In the genomic region with DNA sequence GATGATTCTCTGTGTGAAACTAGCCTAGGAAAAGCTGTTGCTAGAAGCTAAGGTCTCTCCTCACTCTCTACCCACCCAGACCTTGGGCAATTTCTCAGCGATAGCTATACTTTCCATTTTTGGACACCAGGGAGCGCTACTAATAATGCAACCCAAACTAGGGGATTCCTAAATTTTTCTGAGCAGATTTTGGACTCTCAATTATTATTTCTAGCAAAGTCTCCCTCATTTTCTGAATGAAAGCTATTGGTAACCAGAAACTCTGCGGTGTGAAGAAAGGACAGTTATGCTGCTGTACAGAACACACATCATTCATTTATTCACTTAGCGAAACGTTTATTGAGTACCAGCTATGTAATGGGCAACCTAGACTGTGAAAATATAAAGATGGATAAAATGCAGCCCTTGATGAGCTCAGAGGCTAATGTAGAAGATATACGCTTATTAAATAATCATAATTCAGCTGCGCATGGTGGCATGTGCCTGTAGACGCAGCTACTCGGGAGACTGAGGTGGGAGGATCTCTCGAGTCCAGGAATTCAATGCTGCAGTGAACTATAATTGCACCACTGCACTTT, we compare ENCODE assay signal across 8 cellular contexts. TPM values are rescaled to one million over a fixed set of nuclear protein-coding genes. Genes with fewer than 3 reads are reported as not detected.
DNase-seq lines count a peak whose midpoint lies in the region; ATAC-seq and TF ChIP-seq lines count a peak whose summit lies in the region.

No MANE protein-coding gene starts in this region.

- peak; percentile 71 for TF ChIP-seq RAD21 in IMR-90 (IDR thresholded peaks at IDR 0.05; ENCODE audit: low read length)

- no peaks in the 10 kb centered on the region; the same call in 1 of the 2 replicates for H3K27me3 ChIP-seq in IMR-90 (ENCODE audit: control insufficient read depth, insufficient read depth, low read length)
- no peaks in the 10 kb centered on the region for H3K27me3 ChIP-seq in SJCRH30
- no peaks in the 10 kb centered on the region for H3K27me3 ChIP-seq in lung (ENCODE audit: control insufficient read depth, insufficient read depth)

- in situ Hi-C loops in IMR-90 (cut with MboI; ENCODE audit: low sequenced_read_pairs), result loop anchor here (5.0 kb wide), 1 partner anchor 223 kb away; no protein-coding TSS in a partner anchor

- no peak overlapping the region for H3K56ac ChIP-seq in IMR-90 (ENCODE audit: extremely low read depth, insufficient read depth, low read length)

- peaks cover 7% of the 10 kb centered on the region for H3K9me1 ChIP-seq in IMR-90 (ENCODE audit: insufficient read depth, low read length)

- H2BK20ac ChIP-seq in IMR-90 (ENCODE audit: low read depth, low read length), result no peak overlapping the region

- 0% methylated on average over 1 of the region's 10 CpGs; no CpG with 5 or more reads in 1 of the 2 experiments for WGBS in IMR-90 (ENCODE audit: extremely low coverage in 2 of 2, insufficient read length in 1 of 2), 2 experiments
- WGBS in lung, 2 donors, result 64 to 68% methylated on average over 10 of the region's 10 CpGs

- no peak overlapping the region for H3K4me2 ChIP-seq in IMR-90 (ENCODE audit: low read depth, low read length)

- no peak overlapping the region for H2AK9ac ChIP-seq in IMR-90 (replicated peaks; ENCODE audit: low read depth, low read length, poor library complexity)

- no peak overlapping the region for H4K91ac ChIP-seq in IMR-90 (ENCODE audit: insufficient read depth, low read depth, low read length)

- H3K4ac ChIP-seq in IMR-90 (ENCODE audit: low read depth, low read length), result no peak overlapping the region

- H3K79me1 ChIP-seq in IMR-90 (ENCODE audit: low read depth in 1 of 2, low read length in 2 of 2), result peaks cover 0 to 4% of the 10 kb centered on the region in 2 experiments; a peak in 1 of 4 replicates

- no peak overlapping the region for H3K9ac ChIP-seq in IMR-90 (ENCODE audit: low read depth, low read length)

- no peak overlapping the region for H4K8ac ChIP-seq in IMR-90 (ENCODE audit: low read depth in 2 of 2, low read length in 2 of 2)

- DNase-seq in NCI-H2196 (lab: John Stamatoyannopoulos, UW; ENCODE audit: unreplicated experiment) (peak; percentile 54), NCI-H2196 treated with DMSO at 0.1 percent for 48 hours (lab: John Stamatoyannopoulos, UW; ENCODE audit: unreplicated experiment) (no peak), IMR-90 (peak; percentile 41), SJCRH30 (peak; percentile 20 to 68), cerebellum (ENCODE audit: low spot score) (peak; percentile 53), lung (ENCODE audit: low spot score) (no peak)
- DNase-seq in activated effector memory CD4-positive, alpha-beta T cell treated with Interleukin-2 at 50 U/mL for 16 hours, result no peak

- no peak overlapping the region for H2BK5ac ChIP-seq in IMR-90 (ENCODE audit: low read depth, low read length, poor library complexity, severe bottlenecking)

- no peak for TF ChIP-seq POLR2A in IMR-90 (IDR thresholded peaks at IDR 0.05; ENCODE audit: low read depth, low read length)

- H3K36me3 ChIP-seq in IMR-90 (ENCODE audit: control insufficient read depth, insufficient read depth, low read length), result no peaks in the 10 kb centered on the region
- H3K36me3 ChIP-seq in SJCRH30, result no peaks in the 10 kb centered on the region
- no peaks in the 10 kb centered on the region for H3K36me3 ChIP-seq in lung (ENCODE audit: control insufficient read depth in 2 of 2, insufficient read depth in 2 of 2, low read length in 2 of 2)

- H2AK5ac ChIP-seq in IMR-90 (ENCODE audit: low read depth, low read length), result no peak overlapping the region

- no peak overlapping the region for H2AFZ ChIP-seq in IMR-90 (replicated peaks; ENCODE audit: low read length, poor library complexity)

- no TSS peak for BruUV-seq in IMR-90 (replicated peaks; lab: Mats Ljungman, UMichigan)

- H3K23ac ChIP-seq in IMR-90 (ENCODE audit: low read depth, low read length), result no peak overlapping the region

- H3K18ac ChIP-seq in IMR-90 (ENCODE audit: low read depth, low read length), result no peak overlapping the region

- intact Hi-C loops in IMR-90 (cut with micrococcal nuclease), result loop anchor here (1.0 kb wide), 1 partner anchor 223 kb away; no protein-coding TSS in a partner anchor

- H2BK120ac ChIP-seq in IMR-90 (ENCODE audit: low read depth, low read length), result no peak overlapping the region

- no peak overlapping the region for H4K5ac ChIP-seq in IMR-90 (ENCODE audit: low read depth, low read length)

- H3K27ac ChIP-seq in IMR-90 (ENCODE audit: insufficient read depth, low read length) (no peak overlapping the region), SJCRH30 (no peak overlapping the region), lung (ENCODE audit: low read depth in 1 of 2, low read length in 1 of 2) (no peak overlapping the region)

- H3K9me3 ChIP-seq in IMR-90 (ENCODE audit: control insufficient read depth, insufficient read depth, low read length), result no peaks in the 10 kb centered on the region
- no peaks in the 10 kb centered on the region for H3K9me3 ChIP-seq in SJCRH30 (replicated peaks)
- no peaks in the 10 kb centered on the region for H3K9me3 ChIP-seq in lung (ENCODE audit: control insufficient read depth in 2 of 2, insufficient read depth in 1 of 2, low read length in 1 of 2)

- POLR2A ChIA-PET in IMR-90 (lab: Charles Lee; ENCODE audit: unreplicated experiment), result no interaction called here

- H2BK15ac ChIP-seq in IMR-90 (ENCODE audit: low read depth, low read length), result no peak overlapping the region

- no peaks in the 10 kb centered on the region for H4K20me1 ChIP-seq in IMR-90 (ENCODE audit: insufficient read depth, low read length)

- H3K4me1 ChIP-seq in IMR-90 (ENCODE audit: control insufficient read depth, insufficient read depth, low read length) (peaks cover 2% of the 10 kb centered on the region; the same call in 1 of the 2 replicates), SJCRH30 (peaks cover 7% of the 10 kb centered on the region), lung (ENCODE audit: control insufficient read depth in 2 of 2, insufficient read depth in 2 of 2, low read length in 2 of 2) (peaks cover 0 to 2% of the 10 kb centered on the region in 2 donors)

- ATAC-seq in IMR-90 (ENCODE audit: low read depth), result peak; percentile 90
- peak; percentile 61 for ATAC-seq in lung (ENCODE audit: insufficient read depth, low FRiP score)
- ATAC-seq in GM19328 (IDR thresholded peaks at IDR 0.05; ENCODE audit: unreplicated experiment), result no peak

- TF ChIP-seq CTCF in IMR-90 (conservative IDR thresholded peaks at IDR 0.05; ENCODE audit: low read depth, low read length) (peak; percentile 75), lung (IDR thresholded peaks at IDR 0.05; ENCODE audit: control extremely low read depth, extremely low read depth) (peak; percentile 55)

- CTCF ChIA-PET in IMR-90 (lab: Yijun Ruan, JAX), result interaction anchor here (0.6 to 9.2 kb wide), 15 partner anchors 9 to 247 kb away, joined by 3 to 186 read pairs (median 4); no protein-coding TSS in a partner anchor

- dilution Hi-C loops in IMR-90 (cut with HindIII; ENCODE audit: low sequenced_read_pairs, unreplicated experiment), result no loop called here

- H3K4me3 ChIP-seq in IMR-90 (ENCODE audit: insufficient read depth, low read depth, low read length) (no peak overlapping the region), SJCRH30 (no peak overlapping the region), lung (no peak overlapping the region)

- no peak overlapping the region for H3K14ac ChIP-seq in IMR-90 (replicated peaks; ENCODE audit: low read depth, low read length)

TF ChIP-seq in IMR-90, 13 proteins besides CTCF, POLR2A, EP300 and RAD21:
- TF ChIP-seq, protein P1, sequence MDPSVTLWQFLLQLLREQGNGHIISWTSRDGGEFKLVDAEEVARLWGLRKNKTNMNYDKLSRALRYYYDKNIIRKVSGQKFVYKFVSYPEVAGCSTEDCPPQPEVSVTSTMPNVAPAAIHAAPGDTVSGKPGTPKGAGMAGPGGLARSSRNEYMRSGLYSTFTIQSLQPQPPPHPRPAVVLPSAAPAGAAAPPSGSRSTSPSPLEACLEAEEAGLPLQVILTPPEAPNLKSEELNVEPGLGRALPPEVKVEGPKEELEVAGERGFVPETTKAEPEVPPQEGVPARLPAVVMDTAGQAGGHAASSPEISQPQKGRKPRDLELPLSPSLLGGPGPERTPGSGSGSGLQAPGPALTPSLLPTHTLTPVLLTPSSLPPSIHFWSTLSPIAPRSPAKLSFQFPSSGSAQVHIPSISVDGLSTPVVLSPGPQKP (IDR thresholded peaks at IDR 0.05; ENCODE audit: borderline replicate concordance, low read depth, low read length), result no peak
- TF ChIP-seq CEBPB (IDR thresholded peaks at IDR 0.05; ENCODE audit: low read depth, low read length) (peak; percentile 59; the same call in 1 of the 2 replicates), SMC3 (IDR thresholded peaks at IDR 0.05; ENCODE audit: low read depth, low read length) (peak; percentile 89)

RNA-seq across cellular contexts. Expression of a gene that starts 6.1 kb away (rescaled TPM):
- total RNA-seq in IMR-90 (2012; rRNA removed) (13.9 and 17.9 TPM in 2 replicates), cerebellum (25.9 TPM), lung (10 to 100 TPM; 49.7 to 56.4 TPM)
- polyA plus RNA-seq in IMR-90 (2012; rRNA removed) (19.2 and 23.0 TPM in 2 replicates), lung (10 to 100 TPM; 12.1 to 32.6 TPM)
- 24.2 and 28.5 TPM in 2 replicates for polyA plus RNA-seq in IMR-90 (2012; cell fraction: cytosol; rRNA removed)
- polyA plus RNA-seq in IMR-90 (2012; cell fraction: nucleus; rRNA removed; ENCODE audit: low replicate concordance), result 34.8 and 44.6 TPM in 2 replicates
- total RNA-seq in SJCRH30 (2014; rRNA removed; shearing (Covaris generic)), result 12.9 and 14.7 TPM in 2 replicates

RNA-seq across cellular contexts. Expression of a gene that starts 8.6 kb away (rescaled TPM):
- total RNA-seq in IMR-90 (2012; rRNA removed) (16.3 and 20.6 TPM in 2 replicates), cerebellum (3.5 TPM), lung (10 to 100 TPM; 15.4 to 95.8 TPM)
- polyA plus RNA-seq in IMR-90 (2012; rRNA removed) (106 and 114 TPM in 2 replicates), lung (100 to 1,000 TPM in 1 of 2 donors, 10 to 100 TPM in 1; 69.4 to 287 TPM)
- 41.7 and 123 TPM in 2 replicates for polyA plus RNA-seq in IMR-90 (2012; cell fraction: cytosol; rRNA removed)
- polyA plus RNA-seq in IMR-90 (2012; cell fraction: nucleus; rRNA removed; ENCODE audit: low replicate concordance), result 16.5 and 40.2 TPM in 2 replicates
- 15.5 and 17.4 TPM in 2 replicates for total RNA-seq in SJCRH30 (2014; rRNA removed; shearing (Covaris generic))

RNA-seq across cellular contexts. Expression of a gene that starts 41.0 kb away (rescaled TPM):
- total RNA-seq in IMR-90 (2012; rRNA removed) (10.6 TPM in 2 replicates), cerebellum (14.7 TPM), lung (10 to 100 TPM; 22.4 to 23.6 TPM)
- polyA plus RNA-seq in IMR-90 (2012; rRNA removed) (31.3 and 36.7 TPM in 2 replicates), lung (10 to 100 TPM; 17.5 to 19.4 TPM)
- polyA plus RNA-seq in IMR-90 (2012; cell fraction: cytosol; rRNA removed), result 22.4 and 36.8 TPM in 2 replicates
- polyA plus RNA-seq in IMR-90 (2012; cell fraction: nucleus; rRNA removed; ENCODE audit: low replicate concordance), result 74.5 and 92.9 TPM in 2 replicates
- 4.5 and 5.3 TPM in 2 replicates for total RNA-seq in SJCRH30 (2014; rRNA removed; shearing (Covaris generic))

RNA-seq across cellular contexts. Expression of a gene that starts 52.0 kb away (rescaled TPM):
- total RNA-seq in IMR-90 (2012; rRNA removed) (138 and 145 TPM in 2 replicates), cerebellum (82.2 TPM), lung (100 to 1,000 TPM in 1 of 2 donors, 10 to 100 TPM in 1; 67.1 to 109 TPM)
- polyA plus RNA-seq in IMR-90 (2012; rRNA removed) (103 and 105 TPM in 2 replicates), lung (10 to 100 TPM; 16.6 to 52.3 TPM)
- 69.7 and 79.4 TPM in 2 replicates for polyA plus RNA-seq in IMR-90 (2012; cell fraction: cytosol; rRNA removed)
- 137 and 211 TPM in 2 replicates for polyA plus RNA-seq in IMR-90 (2012; cell fraction: nucleus; rRNA removed; ENCODE audit: low replicate concordance)
- total RNA-seq in SJCRH30 (2014; rRNA removed; shearing (Covaris generic)), result 191 and 217 TPM in 2 replicates

Comparison
In these comparisons a context has a peak if more than half of its experiments do, and no peak if none do; other contexts are left out.
1. DNase-seq: peak in NCI-H2196 (single experiment), IMR-90 (single experiment), SJCRH30 (2 of 2) and cerebellum (single experiment); none in NCI-H2196 treated with DMSO at 0.1 percent for 48 hours (single experiment), lung (single experiment) and activated effector memory CD4-positive, alpha-beta T cell treated with Interleukin-2 at 50 U/mL for 16 hours (single experiment).